In genomic region chr6:19578489-19578888, GRCh38 we compare ENCODE assay signal across 21 cellular contexts.
"Had no signal": no experiment of that assay in that cellular context is flagged by ENCODE, and none has a peak within 500 bp of the region (broad histone marks: within the 10 kb centered on the region; RNA-seq: fewer than 3 reads in every experiment).

No MANE protein-coding gene starts in this region.

- H3K27ac ChIP-seq: gastroesophageal sphincter, heart right ventricle, left lung, spleen, upper lobe of right lung had no signal

- DNase-seq: activated CD4-positive, alpha-beta T cell treated with anti-CD3 and anti-CD28 coated beads, Interleukin-2, amount 50 U/mL, for 1 hour; activated CD8-positive, alpha-beta memory T cell treated with anti-CD3 and anti-CD28 coated beads for 24 hours; activated CD8-positive, alpha-beta memory T cell treated with anti-CD3 and anti-CD28 coated beads, Interleukin-2, amount 50 U/mL, for 48 hours; activated effector memory CD4-positive, alpha-beta T cell treated with Interleukin-2 at 50 U/mL for 16 hours; activated naive CD4-positive, alpha-beta T cell treated with anti-CD3 and anti-CD28 coated beads, Interleukin-2, amount 10 ng/mL, durations not matched to agents 7 days and 5 days; activated naive CD8-positive, alpha-beta T cell treated with anti-CD3 and anti-CD28 coated beads, Interleukin-2, amount 50 U/mL, for 24 hours; activated T-cell treated with anti-CD3 and anti-CD28 coated beads, Interleukin-2, amount 50 U/mL, for 48 hours; aorta; cortex of kidney; effector CD4-positive, alpha-beta T cell; heart right ventricle; left lung; occipital lobe; posterior cingulate gyrus; spleen; stimulated activated CD4-positive, alpha-beta T cell treated with anti-CD3 and anti-CD28 coated beads, Interleukin-4, amount 100 ng/mL, for 4 hours; upper lobe of right lung had no signal

- H3K4me3 ChIP-seq: gastroesophageal sphincter, heart right ventricle, left lung, spleen, upper lobe of right lung had no signal

- H3K4me1 ChIP-seq: gastroesophageal sphincter, heart right ventricle, left lung, spleen, upper lobe of right lung had no signal

- ATAC-seq: activated CD4-positive, CD25-positive, alpha-beta regulatory T cell treated with anti-CD3 and anti-CD28 coated beads, Interleukin-2, amount 50 U/mL, for 24 hours; activated naive CD8-positive, alpha-beta T cell treated with anti-CD3 and anti-CD28 coated beads, Interleukin-2, amount 50 U/mL, for 24 hours; esophagus mucosa; gastroesophageal sphincter; heart right ventricle; left lung; stimulated activated memory B cell treated with anti-CD40 and anti-IgM and Interleukin-4, amounts not matched to agents 10 μg/mL and 1 μg/mL and 100 μg/mL, for 72 hours; upper lobe of right lung had no signal

- H3K27me3 ChIP-seq: gastroesophageal sphincter, heart right ventricle, left lung, spleen, upper lobe of right lung had no signal

- H3K9me3 ChIP-seq: upper lobe of right lung had no signal

- H3K36me3 ChIP-seq: gastroesophageal sphincter, heart right ventricle, left lung, spleen, upper lobe of right lung had no signal
